Comparison of ENCODE assay signal across 9 cellular contexts in the genomic region with DNA sequence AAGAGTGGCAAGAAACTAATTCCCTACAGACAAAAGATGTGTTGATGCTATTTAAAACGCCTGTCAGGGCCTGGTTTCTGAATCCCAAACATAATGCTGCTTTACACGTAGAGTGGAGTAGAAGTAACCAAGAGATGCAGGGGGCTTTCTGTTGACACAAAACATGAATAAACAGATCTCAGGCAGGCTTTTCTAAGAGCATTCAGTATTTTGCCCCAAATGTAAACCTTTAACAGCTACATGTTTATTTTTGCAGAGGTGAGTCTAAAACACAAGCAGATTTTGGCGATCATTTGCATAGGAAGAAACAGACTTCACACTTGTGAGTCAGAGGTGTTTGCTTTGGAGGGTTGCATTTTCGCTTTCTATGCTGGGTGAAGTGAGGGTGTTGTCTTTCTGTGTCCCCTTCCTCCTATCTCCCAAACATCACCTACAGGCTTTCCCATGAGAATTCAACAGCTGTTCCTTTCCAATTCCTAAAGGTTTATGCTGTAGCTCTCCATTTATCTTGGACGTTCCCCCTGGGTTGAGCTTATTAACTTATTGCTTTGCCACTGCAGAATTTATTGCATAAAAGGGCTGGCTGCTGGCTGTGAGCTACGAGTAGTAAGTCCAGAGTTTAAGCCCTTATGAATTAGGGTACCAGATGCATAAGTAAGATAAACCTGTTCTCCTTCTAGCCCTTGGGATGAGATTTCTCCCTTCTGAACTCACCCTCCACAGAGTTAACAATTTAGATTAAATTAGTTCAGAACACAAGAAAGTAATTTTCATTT.
DNase-seq lines count a peak whose midpoint lies in the region; ATAC-seq, FAIRE-seq and TF ChIP-seq lines count a peak whose summit lies in the region.
"Had no signal": no experiment of that assay in that cellular context is flagged by ENCODE, and none has a peak within 500 bp of the region (broad histone marks: within the 10 kb centered on the region; RNA-seq: fewer than 3 reads in every experiment).

No MANE protein-coding gene starts in this region.

- H3K9me3 Mint-ChIP-seq in T-cell = peaks cover 4 to 9% (median 6%) of the 10 kb centered on the region in 3 donors

- no peak for TF ChIP-seq CTCF in GM10248 (IDR thresholded peaks at IDR 0.05; ENCODE audit: control extremely low read depth, extremely low read depth, low read depth, missing control alignments)
- no peak for TF ChIP-seq CTCF in bronchial epithelial cell (IDR thresholded peaks at IDR 0.05; ENCODE audit: insufficient read depth, low read length, severe bottlenecking)

- no peaks in the 10 kb centered on the region for H3K27me3 ChIP-seq in bronchial epithelial cell (ENCODE audit: control insufficient read depth, insufficient read depth, low read length)

- POLR2A ChIA-PET in GM10248 (lab: Yijun Ruan, JAX) = no interaction called here
- POLR2A ChIA-PET in T-cell (lab: Charles Lee) = no interaction called here

- no peaks in the 10 kb centered on the region for H3K4me1 Mint-ChIP-seq in T-cell

- FAIRE-seq in bronchial epithelial cell (lab: Jason Lieb, UNC) (no peak), frontal cortex (lab: Jason Lieb, UNC) (no peak)
- FAIRE-seq: astrocyte had no signal

- H3K27me3 Mint-ChIP-seq in T-cell = peaks cover 2 to 7% of the 10 kb centered on the region in 2 donors

- peak; percentile 94 for ATAC-seq in GM19463 (IDR thresholded peaks at IDR 0.05; ENCODE audit: unreplicated experiment)
- ATAC-seq in HG03280 (IDR thresholded peaks at IDR 0.05; ENCODE audit: unreplicated experiment) = peak; percentile 98
- ATAC-seq in T-cell (replicated peaks in 1 of 4) = no peak

- no peaks in the 10 kb centered on the region for H3K36me3 ChIP-seq in bronchial epithelial cell (ENCODE audit: control insufficient read depth, insufficient read depth, low read length)

- no peak overlapping the region for H3K4me3 Mint-ChIP-seq in T-cell

- DNase-seq in GM10248 (ENCODE audit: extremely low spot score) = peak; percentile 54
- peak; percentile 53 for DNase-seq in bronchial epithelial cell (ENCODE audit: low read depth)
- DNase-seq in frontal cortex (ENCODE audit: low spot score in 2 of 2) = no peak
- no peak for DNase-seq in RKO (ENCODE audit: low spot score)
- DNase-seq in NCI-H1436 treated with DMSO at 0.1 percent for 48 hours (lab: John Stamatoyannopoulos, UW) = no peak
- DNase-seq in T-cell = no peak

- no peak overlapping the region for H3K27ac Mint-ChIP-seq in T-cell

- H3K4me3 ChIP-seq in bronchial epithelial cell (ENCODE audit: low read depth, low read length) = no peak overlapping the region

- no peaks in the 10 kb centered on the region for H3K36me3 Mint-ChIP-seq in T-cell

- CTCF ChIA-PET in GM10248 (lab: Yijun Ruan, JAX) (interaction anchor here (0.6 to 1.9 kb wide), 4 partner anchors 12 to 307 kb away, joined by 3 to 7 read pairs (median 4); no protein-coding TSS in a partner anchor), T-cell (lab: Charles Lee) (no interaction called here)

Comparison
In these comparisons a context has a peak if more than half of its experiments do, and no peak if none do; other contexts are left out.
1. DNase-seq: peak in GM10248 (single experiment) and bronchial epithelial cell (single experiment); none in frontal cortex (0 of 2), RKO (single experiment), NCI-H1436 treated with DMSO at 0.1 percent for 48 hours (single experiment) and T-cell (0 of 34).
2. ATAC-seq: peak in GM19463 (single experiment) and HG03280 (single experiment); none in T-cell (0 of 4).